In genomic region chr11:15770798-15771414, GRCh38 we compare ENCODE assay signal across 1 cellular context.
TF ChIP-seq lines count a peak whose summit lies in the region.

No MANE protein-coding gene starts in this region.

TF ChIP-seq in H1, 55 proteins besides CTCF, POLR2A, EP300 and RAD21 (continued from another document):
- TF ChIP-seq, protein P1, sequence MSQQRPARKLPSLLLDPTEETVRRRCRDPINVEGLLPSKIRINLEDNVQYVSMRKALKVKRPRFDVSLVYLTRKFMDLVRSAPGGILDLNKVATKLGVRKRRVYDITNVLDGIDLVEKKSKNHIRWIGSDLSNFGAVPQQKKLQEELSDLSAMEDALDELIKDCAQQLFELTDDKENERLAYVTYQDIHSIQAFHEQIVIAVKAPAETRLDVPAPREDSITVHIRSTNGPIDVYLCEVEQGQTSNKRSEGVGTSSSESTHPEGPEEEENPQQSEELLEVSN (IDR thresholded peaks at IDR 0.05): no peak
- no peak for TF ChIP-seq SUZ12 (IDR thresholded peaks at IDR 0.05; ENCODE audit: low read length)
- no peak for TF ChIP-seq NRF1 (IDR thresholded peaks at IDR 0.05; ENCODE audit: low read depth, low read length)
